1 cellular context compared by ENCODE assay signal in the genomic region with DNA sequence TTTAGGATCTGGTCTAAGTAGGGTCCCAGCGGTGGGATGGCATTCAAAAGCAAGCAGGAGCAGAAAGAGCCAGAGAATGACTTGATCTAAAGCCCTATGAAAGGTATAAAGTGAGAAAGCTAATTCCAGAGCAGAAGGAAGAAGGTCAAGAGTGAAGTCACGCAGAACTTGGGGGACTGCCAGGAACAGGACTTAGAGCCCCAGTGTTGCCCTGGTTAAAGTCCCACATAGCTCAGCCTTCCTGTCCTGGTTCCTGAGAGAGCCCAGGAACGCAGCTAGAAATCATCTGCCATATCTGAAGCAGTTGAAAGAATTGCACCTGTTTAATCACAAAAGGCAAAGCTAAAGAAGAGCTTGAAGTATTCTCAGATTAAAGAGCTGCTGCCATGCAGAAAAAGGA.
TF ChIP-seq lines count a peak whose summit lies in the region.

No MANE protein-coding gene starts in this region.

TF ChIP-seq in SK-N-SH treated with all-trans-retinoic acid at 6 μM for 48 hours, 23 proteins besides CTCF, POLR2A, EP300 and RAD21 (continued from another document):
- TF ChIP-seq POU6F1 (CRISPR knock-in tag; IDR thresholded peaks at IDR 0.05; ENCODE audit: borderline replicate concordance, low read depth) (no peak), ZNF8 (CRISPR knock-in tag; IDR thresholded peaks at IDR 0.05) (no peak), ESRRG (CRISPR knock-in tag; IDR thresholded peaks at IDR 0.05) (no peak), ARNTL (CRISPR knock-in tag; IDR thresholded peaks at IDR 0.05; ENCODE audit: borderline replicate concordance, low read depth) (no peak), CREB5 (CRISPR knock-in tag; IDR thresholded peaks at IDR 0.05; ENCODE audit: low read depth) (no peak), GLIS3 (CRISPR knock-in tag; IDR thresholded peaks at IDR 0.05) (no peak), RARB (CRISPR knock-in tag; IDR thresholded peaks at IDR 0.05) (no peak), OSR1 (CRISPR knock-in tag; IDR thresholded peaks at IDR 0.05) (no peak), BACH2 (CRISPR knock-in tag; IDR thresholded peaks at IDR 0.05; ENCODE audit: borderline replicate concordance) (no peak), CSDC2 (CRISPR knock-in tag; IDR thresholded peaks at IDR 0.05) (no peak)
